ENCODE assay signal across 9 cellular contexts in the genomic region with DNA sequence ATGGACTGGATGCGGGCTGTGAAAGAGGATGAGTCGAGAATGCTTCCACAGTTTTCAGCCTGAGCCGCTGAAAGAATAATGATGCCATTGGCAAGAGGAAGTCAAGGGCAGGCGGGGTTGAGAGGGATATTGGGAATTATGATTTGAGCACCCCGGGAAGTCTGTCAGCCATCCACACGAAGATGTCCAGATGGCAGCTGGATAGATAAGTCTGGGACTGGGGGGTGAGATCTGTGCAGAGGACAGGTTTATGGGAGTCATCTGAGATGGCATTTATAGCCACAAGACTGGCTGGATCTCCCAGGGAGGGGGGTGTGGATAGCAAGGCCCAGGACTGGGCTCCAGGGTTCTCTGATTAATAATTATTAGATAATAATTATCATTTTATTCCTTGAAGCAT. TPM values are rescaled to one million over a fixed set of nuclear protein-coding genes. Genes with fewer than 3 reads are reported as not detected.
DNase-seq lines count a peak whose midpoint lies in the region; ATAC-seq and TF ChIP-seq lines count a peak whose summit lies in the region.
"Had no signal": no experiment of that assay in that cellular context is flagged by ENCODE, and none has a peak within 500 bp of the region (broad histone marks: within the 10 kb centered on the region; RNA-seq: fewer than 3 reads in every experiment).

No MANE protein-coding gene starts in this region.

- TF ChIP-seq POLR2A in testis (IDR thresholded peaks at IDR 0.05) = no peak

- H3K4me3 ChIP-seq in muscle layer of colon (ENCODE audit: low read depth in 1 of 2, low read length in 2 of 2) (peak overlapping the region; percentile 1 to 22), testis (no peak overlapping the region)

- H3K36me3 ChIP-seq in muscle layer of colon (ENCODE audit: insufficient read depth, low read length) = no peaks in the 10 kb centered on the region
- no peaks in the 10 kb centered on the region for H3K36me3 ChIP-seq in testis (ENCODE audit: low read depth, missing control alignments)

- H3K27me3 ChIP-seq in muscle layer of colon (ENCODE audit: control insufficient read depth in 1 of 2, insufficient read depth in 2 of 2, low read length in 2 of 2) (no peaks in the 10 kb centered on the region), testis (no peaks in the 10 kb centered on the region)

- H3K27ac ChIP-seq in angular gyrus (ENCODE audit: low read depth, low read length) (peak overlapping the region; percentile 81), muscle layer of colon (ENCODE audit: low read depth, low read length) (no peak overlapping the region), testis (peak overlapping the region; percentile 67 to 79)

- H3K9me3 ChIP-seq in muscle layer of colon (ENCODE audit: low read length) (no peaks in the 10 kb centered on the region), testis (no peaks in the 10 kb centered on the region)

- DNase-seq in LHCN-M2 (ENCODE audit: low read depth) (peak; percentile 34), testis (no peak), NCI-H446 treated with DMSO at 0.1 percent for 48 hours (lab: John Stamatoyannopoulos, UW) (no peak)
- no peak for DNase-seq in stimulated activated CD8-positive, alpha-beta memory T cell treated with anti-CD3 and anti-CD28 coated beads, Interleukin-4, amount 100 ng/mL, for 48 hours

- intact Hi-C loops in testis (cut with DNase I; ENCODE audit: low total_unique reads) = no loop called here

- H3K9ac ChIP-seq in muscle layer of colon (ENCODE audit: low read length) = peak overlapping the region; percentile 16

- WGBS in testis, 2 donors = 64 to 69% methylated on average over 6 of the region's 6 CpGs

- H3K4me1 ChIP-seq in muscle layer of colon (ENCODE audit: insufficient read depth, low read length) (peaks cover 36% of the 10 kb centered on the region), testis (peaks cover 36% of the 10 kb centered on the region)

- ATAC-seq in GM18861 (IDR thresholded peaks at IDR 0.05; ENCODE audit: unreplicated experiment) (no peak), GM21723 (IDR thresholded peaks at IDR 0.05; ENCODE audit: unreplicated experiment) (no peak)

- no peak for TF ChIP-seq CTCF in testis (IDR thresholded peaks at IDR 0.05)

RNA-seq across cellular contexts. Expression of gene STIP1, which starts 5.1 kb away (rescaled TPM):
- total RNA-seq in LHCN-M2 (2014; rRNA removed) (237 and 248 TPM in 2 replicates), testis (100 to 1,000 TPM; 221 to 247 TPM)
- 174 TPM for polyA plus RNA-seq in LHCN-M2 (2012)
- polyA plus RNA-seq in testis (ENCODE audit: insufficient read depth, low read depth, low replicate concordance) = 267 TPM

RNA-seq across cellular contexts. Expression of gene MACROD1, which starts 15.0 kb away (rescaled TPM):
- total RNA-seq in LHCN-M2 (2014; rRNA removed) (38.0 and 40.8 TPM in 2 replicates), testis (10 to 100 TPM; 13.3 to 15.3 TPM)
- 19.9 TPM for polyA plus RNA-seq in LHCN-M2 (2012)
- 14.1 TPM for polyA plus RNA-seq in testis (ENCODE audit: insufficient read depth, low read depth, low replicate concordance)

RNA-seq across cellular contexts. Expression of gene FERMT3, which starts 25.6 kb away (rescaled TPM):
- total RNA-seq in LHCN-M2 (2014; rRNA removed) (18.4 and 22.8 TPM in 2 replicates), testis (1 to 10 TPM; 7.2 to 8.2 TPM)
- polyA plus RNA-seq in LHCN-M2 (2012) = 15.5 TPM
- polyA plus RNA-seq in testis (ENCODE audit: insufficient read depth, low read depth, low replicate concordance) = 10.9 TPM
- total RNA-seq: renal cortical epithelial cell had no signal

RNA-seq across cellular contexts. Expression of gene TRPT1, which starts 45.1 kb away (rescaled TPM):
- total RNA-seq in LHCN-M2 (2014; rRNA removed) (65.0 and 72.5 TPM in 2 replicates), testis (10 to 100 TPM; 56.5 to 65.4 TPM)
- polyA plus RNA-seq in LHCN-M2 (2012) = 59.0 TPM
- polyA plus RNA-seq in testis (ENCODE audit: insufficient read depth, low read depth, low replicate concordance) = 93.7 TPM

RNA-seq across cellular contexts. Expression of gene NUDT22, which starts 45.2 kb away (rescaled TPM):
- total RNA-seq in LHCN-M2 (2014; rRNA removed) = 89.8 and 101 TPM in 2 replicates
- polyA plus RNA-seq in LHCN-M2 (2012) = 67.7 TPM
- total RNA-seq in testis = 10 to 100 TPM; 50.9 to 52.7 TPM
- 19.0 TPM for polyA plus RNA-seq in testis (ENCODE audit: insufficient read depth, low read depth, low replicate concordance)

Comparison
In these comparisons a context has a peak if more than half of its experiments do, and no peak if none do; other contexts are left out.
1. H3K4me3 ChIP-seq: peak in muscle layer of colon (2 of 2); none in testis (0 of 2).